Comparison of ENCODE assay signal across 9 cellular contexts in the genomic region with DNA sequence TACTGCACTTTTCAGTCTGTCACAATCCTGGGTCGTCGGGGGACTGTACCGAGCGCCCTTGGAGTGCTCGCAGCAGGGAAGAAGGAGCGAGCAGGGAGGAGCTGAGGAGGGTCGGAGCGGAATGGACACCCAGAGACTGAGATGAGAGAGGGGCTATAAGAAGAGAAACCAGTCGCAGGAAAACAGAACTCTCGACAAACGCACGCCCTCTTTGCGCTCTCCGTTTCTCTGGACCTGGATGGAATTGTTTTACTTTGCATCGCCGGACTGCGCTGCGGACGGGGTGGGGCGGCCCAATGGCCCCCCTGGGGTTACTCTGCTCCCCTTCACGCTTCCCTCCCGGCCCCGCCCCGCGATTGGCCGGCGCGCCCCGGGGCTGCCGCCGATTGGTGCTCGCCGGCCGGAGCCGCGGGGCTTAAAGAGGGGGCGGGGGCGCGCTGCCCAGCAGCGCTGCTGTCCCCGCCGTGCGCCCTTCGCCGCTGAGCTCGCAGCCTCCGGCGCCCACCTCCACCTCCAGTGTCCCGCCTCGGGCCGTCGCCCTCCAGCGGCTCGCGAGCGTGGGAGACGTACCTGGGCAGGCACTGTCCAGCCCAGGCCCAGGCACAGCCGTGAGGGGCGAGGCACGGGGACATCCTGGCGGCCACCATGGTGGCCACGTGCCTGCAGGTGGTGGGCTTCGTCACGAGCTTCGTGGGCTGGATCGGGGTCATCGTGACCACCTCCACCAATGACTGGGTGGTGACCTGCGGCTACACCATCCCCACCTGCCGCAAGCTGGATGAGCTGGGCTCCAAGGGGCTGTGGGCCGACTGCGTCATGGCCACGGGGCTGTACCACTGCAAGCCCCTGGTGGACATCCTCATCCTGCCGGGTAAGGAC. TPM values are rescaled to one million over a fixed set of nuclear protein-coding genes. Genes with fewer than 3 reads are reported as not detected.
DNase-seq lines count a peak whose midpoint lies in the region; ATAC-seq and TF ChIP-seq lines count a peak whose summit lies in the region.
"Had no signal": no experiment of that assay in that cellular context is flagged by ENCODE, and none has a peak within 500 bp of the region (broad histone marks: within the 10 kb centered on the region; RNA-seq: fewer than 3 reads in every experiment).

A gene (plus strand): TSS at position 447 of the 879 bp plus-strand sequence. CDS start 199 bp downstream, at position 646.

- intact Hi-C loops in gastrocnemius medialis (cut with DNase I; ENCODE audit: low total_unique reads), result no loop called here

- H3K27me3 Mint-ChIP-seq in immature natural killer cell (ENCODE audit: low read depth in 3 of 3), result peaks cover 3 to 11% (median 10%) of the 10 kb centered on the region in 3 donors

- peaks cover 13 to 15% of the 10 kb centered on the region in 2 donors for H3K4me1 Mint-ChIP-seq in immature natural killer cell

- H3K36me3 ChIP-seq in gastrocnemius medialis, result no peaks in the 10 kb centered on the region

- no peaks in the 10 kb centered on the region for H3K9me3 ChIP-seq in gastrocnemius medialis

- peak within 1 kb of the TSS; percentile 79 to 86 (median 83) for H3K4me3 Mint-ChIP-seq in immature natural killer cell

- H3K27ac Mint-ChIP-seq in immature natural killer cell, result no peak within 1 kb of the TSS

- peaks cover 0 to 9% of the 10 kb centered on the region in 2 donors for H3K4me1 ChIP-seq in gastrocnemius medialis

- peaks cover 0 to 3% (median 0%) of the 10 kb centered on the region in 3 donors for H3K36me3 Mint-ChIP-seq in immature natural killer cell

- TF ChIP-seq CTCF in cardiac fibroblast (IDR thresholded peaks at IDR 0.05; ENCODE audit: low read depth, low read length), result peak; percentile 29
- TF ChIP-seq CTCF in gastrocnemius medialis (IDR thresholded peaks at IDR 0.05 in 4 of 5, conservative IDR thresholded peaks at IDR 0.05 in 1 of 5), result no peak

- peak; percentile 16 for DNase-seq in DMS 273 treated with DMSO at 0.1 percent for 48 hours (lab: John Stamatoyannopoulos, UW)
- DNase-seq in NCI-H146 (lab: John Stamatoyannopoulos, UW), result peak; percentile 80
- peak; percentile 55 to 68 for DNase-seq in cardiac fibroblast (ENCODE audit: low read depth in 2 of 2)
- DNase-seq in immature natural killer cell, result no peak
- DNase-seq in gastrocnemius medialis, result no peak
- no peak for DNase-seq in SHP77 treated with DMSO at 0.1 percent for 48 hours (lab: John Stamatoyannopoulos, UW)
- no peak for DNase-seq in DMS153 treated with DMSO at 0.1 percent for 48 hours (lab: John Stamatoyannopoulos, UW; ENCODE audit: unreplicated experiment)
- DNase-seq in activated CD4-positive, alpha-beta T cell treated with anti-CD3 and anti-CD28 coated beads for 4 hours, result no peak

- no peak for ATAC-seq in gastrocnemius medialis

- H3K27ac ChIP-seq in gastrocnemius medialis, result peak within 1 kb of the TSS in 1 of 4 donors; percentile 0

- peak in 1 of 2 donors; percentile 42 for TF ChIP-seq POLR2A in gastrocnemius medialis (IDR thresholded peaks at IDR 0.05)

- peaks cover 27 to 36% (median 31%) of the 10 kb centered on the region in 3 donors for H3K27me3 ChIP-seq in gastrocnemius medialis

- in situ Hi-C loops in gastrocnemius medialis (cut with MboI; ENCODE audit: low sequenced_read_pairs in 4 of 4), result loop anchor here (10.0 to 25.0 kb wide), 4 partner anchors 104 to 396 kb away; no protein-coding TSS in a partner anchor

- peak within 1 kb of the TSS; percentile 58 to 73 for H3K4me3 ChIP-seq in cardiac fibroblast (replicated peaks in 1 of 2; ENCODE audit: low read depth in 2 of 2, low read length in 2 of 2)
- peak within 1 kb of the TSS; percentile 31 to 64 (median 52) for H3K4me3 ChIP-seq in gastrocnemius medialis

- H3K9me3 Mint-ChIP-seq in immature natural killer cell, result no peaks in the 10 kb centered on the region

RNA-seq across cellular contexts. Expression of the gene that starts here (rescaled TPM):
- polyA plus RNA-seq in immature natural killer cell, result not detected
- total RNA-seq in gastrocnemius medialis, result 1 to 10 TPM in 2 of 4 donors, under 1 TPM in 2; 0.53 to 2.7 (median 1.4) TPM
- total RNA-seq: SK-MEL-5 had no signal

Comparison
In these comparisons a context has a peak if more than half of its experiments do, and no peak if none do; other contexts are left out.
1. DNase-seq: peak in DMS 273 treated with DMSO at 0.1 percent for 48 hours (single experiment), NCI-H146 (single experiment) and cardiac fibroblast (2 of 2); none in immature natural killer cell (0 of 3), gastrocnemius medialis (0 of 2), SHP77 treated with DMSO at 0.1 percent for 48 hours (single experiment), DMS153 treated with DMSO at 0.1 percent for 48 hours (single experiment) and activated CD4-positive, alpha-beta T cell treated with anti-CD3 and anti-CD28 coated beads for 4 hours (0 of 2).